Comparison of ENCODE assay signal across 9 cellular contexts in the genomic region with DNA sequence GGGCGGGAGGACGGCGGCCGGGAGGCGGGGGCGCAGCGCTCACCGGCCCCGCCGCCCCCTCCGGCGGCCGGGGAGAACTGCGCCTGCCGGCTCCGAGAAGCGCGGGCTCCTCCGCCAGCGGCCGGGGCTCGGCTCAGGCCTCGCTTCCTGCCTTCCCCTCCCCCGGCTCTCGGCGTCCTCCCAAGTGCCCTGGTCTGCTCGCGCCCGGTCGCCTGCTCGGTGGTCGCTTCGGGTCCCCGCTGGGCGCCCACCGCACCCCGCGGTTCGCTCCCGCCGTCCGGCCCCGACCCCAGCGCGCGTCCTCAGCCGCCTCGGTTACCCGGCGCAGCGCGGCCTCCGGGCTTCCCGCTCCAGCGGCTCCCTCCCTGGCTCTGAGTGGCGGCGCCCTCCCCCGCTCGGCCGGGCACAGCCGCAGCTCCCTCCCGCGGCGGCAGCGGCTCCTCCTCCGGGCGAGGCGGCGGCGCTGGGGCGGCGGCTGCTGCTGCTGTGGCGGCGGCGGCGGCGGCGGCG. TPM values are rescaled to one million over a fixed set of nuclear protein-coding genes. Genes with fewer than 3 reads are reported as not detected.
DNase-seq lines count a peak whose midpoint lies in the region; ATAC-seq and TF ChIP-seq lines count a peak whose summit lies in the region.
"Had no signal": no experiment of that assay in that cellular context is flagged by ENCODE, and none has a peak within 500 bp of the region (broad histone marks: within the 10 kb centered on the region; RNA-seq: fewer than 3 reads in every experiment).

No MANE protein-coding gene starts in this region.

- H3K4me2 ChIP-seq in OCI-LY7 (ENCODE audit: low read length) (peak overlapping the region; percentile 49; the same call in 1 of the 2 replicates), neuronal stem cell (ENCODE audit: insufficient read depth, low read length, poor library complexity, severe bottlenecking) (peak overlapping the region; percentile 52)

- no TSS peak for BruUV-seq in OCI-LY7 (replicated peaks; lab: Mats Ljungman, UMichigan)

- no peak overlapping the region for H2AFZ ChIP-seq in OCI-LY7 (ENCODE audit: low read length)
- H2AFZ ChIP-seq in neuronal stem cell (ENCODE audit: low read length) = peak overlapping the region; percentile 61

- H4K20me1 ChIP-seq in OCI-LY7 (ENCODE audit: insufficient read depth, low read length) = no peaks in the 10 kb centered on the region

- intact Hi-C loops in OCI-LY7 (cut with micrococcal nuclease; ENCODE audit: unreplicated experiment) (loop anchor here (2.0 to 10.0 kb wide), 2 partner anchors 106 to 286 kb away; a partner anchor contains a TSS), uterus (cut with DNase I; ENCODE audit: low total_unique reads) (no loop called here)

- CTCF ChIA-PET in OCI-LY7 (lab: Charles Lee; ENCODE audit: unreplicated experiment) = interaction anchor here (1.6 kb wide), 1 partner anchor 9 kb away, joined by 8 read pairs; no protein-coding TSS in a partner anchor

- H3K4me1 ChIP-seq in OCI-LY7 (ENCODE audit: insufficient read depth, low read length, poor library complexity, severe bottlenecking) (peaks cover 36% of the 10 kb centered on the region), neuronal stem cell (ENCODE audit: control insufficient read depth in 2 of 2, insufficient read depth in 1 of 2, low read depth in 1 of 2, low read length in 2 of 2) (peaks cover 10 to 13% of the 10 kb centered on the region in 2 donors), uterus (peaks cover 12 to 16% of the 10 kb centered on the region in 2 donors)

- peak overlapping the region; percentile 6 for H4K8ac ChIP-seq in neuronal stem cell (ENCODE audit: low read depth, low read length)

- peak overlapping the region; percentile 54 for H3K4ac ChIP-seq in neuronal stem cell (ENCODE audit: low read length)

- peak overlapping the region; percentile 50 for H3K23ac ChIP-seq in neuronal stem cell (ENCODE audit: low read depth, low read length, poor library complexity)

- POLR2A ChIA-PET in OCI-LY7 (lab: Charles Lee) = no interaction called here

- H3K36me3 ChIP-seq in OCI-LY7 (ENCODE audit: insufficient read depth, low read length) (peaks cover 40% of the 10 kb centered on the region), neuronal stem cell (replicated peaks in 1 of 2; ENCODE audit: control insufficient read depth in 2 of 2, insufficient read depth in 2 of 2, low read length in 2 of 2) (peaks cover 27 to 36% of the 10 kb centered on the region in 2 donors), uterus (no peaks in the 10 kb centered on the region)

- H3K9me2 ChIP-seq in OCI-LY7 (ENCODE audit: insufficient read depth, low read length) = no peaks in the 10 kb centered on the region

- peak overlapping the region; percentile 61 for H3K4me3 ChIP-seq in AG10803 (ENCODE audit: low read length)
- H3K4me3 ChIP-seq in OCI-LY7 (ENCODE audit: low read depth, low read length, poor library complexity, severe bottlenecking) = peak overlapping the region; percentile 90
- peak overlapping the region; percentile 85 for H3K4me3 ChIP-seq in fibroblast of the aortic adventitia (ENCODE audit: low read depth, low read length)
- peak overlapping the region; percentile 94 to 97 for H3K4me3 ChIP-seq in neuronal stem cell (ENCODE audit: low read length in 2 of 2)
- peak overlapping the region; percentile 59 to 95 for H3K4me3 ChIP-seq in uterus

- H3K9me3 ChIP-seq in OCI-LY7 (ENCODE audit: low read length) = no peaks in the 10 kb centered on the region
- H3K9me3 ChIP-seq in neuronal stem cell (replicated peaks in 1 of 2; ENCODE audit: control insufficient read depth in 2 of 2, insufficient read depth in 1 of 2, low read depth in 1 of 2, low read length in 2 of 2) = no peaks in the 10 kb centered on the region
- no peaks in the 10 kb centered on the region for H3K9me3 ChIP-seq in uterus

- no peak overlapping the region for H2BK120ac ChIP-seq in neuronal stem cell (ENCODE audit: low read depth, low read length)

- 0 out of 2 replicates have a peak, but pooled peaks have one; percentile 12 for TF ChIP-seq CTCF in AG10803 (conservative IDR thresholded peaks at IDR 0.05; ENCODE audit: low read length)
- no peak for TF ChIP-seq CTCF in OCI-LY7 (conservative IDR thresholded peaks at IDR 0.05; ENCODE audit: low read length)
- TF ChIP-seq CTCF in fibroblast of the aortic adventitia (IDR thresholded peaks at IDR 0.05; ENCODE audit: insufficient read depth, low read length) = peak; percentile 44
- peak in 3 of 4 experiments; percentile 45 to 88 (median 67) for TF ChIP-seq CTCF in uterus (IDR thresholded peaks at IDR 0.05)

- H3K14ac ChIP-seq in neuronal stem cell (ENCODE audit: low read length) = peak overlapping the region; percentile 95

- DNase-seq in AG10803 (ENCODE audit: low read depth) = peak; percentile 66
- peak; percentile 88 for DNase-seq in OCI-LY7 (ENCODE audit: low spot score)
- peak; percentile 77 to 84 for DNase-seq in activated T-cell treated with anti-CD3 and anti-CD28 coated beads, Interleukin-2, amount 50 U/mL, for 48 hours
- peak; percentile 54 for DNase-seq in fibroblast of the aortic adventitia (ENCODE audit: low read depth)
- peak; percentile 76 for DNase-seq in neuronal stem cell (ENCODE audit: low spot score)
- DNase-seq in uterus = peak in 1 of 2 donors; percentile 66

- H3K27me3 ChIP-seq in neuronal stem cell (ENCODE audit: control insufficient read depth in 3 of 3, insufficient read depth in 3 of 3, low read depth in 1 of 3, low read length in 3 of 3) (no peaks in the 10 kb centered on the region), uterus (no peaks in the 10 kb centered on the region)

- peak overlapping the region; percentile 98 for H3K18ac ChIP-seq in neuronal stem cell (ENCODE audit: low read length)

- H3K9ac ChIP-seq in neuronal stem cell (ENCODE audit: low read depth, low read length, poor library complexity) = peak overlapping the region; percentile 94

- H3K79me2 ChIP-seq in OCI-LY7 (ENCODE audit: insufficient read depth, low read depth, low read length) = peaks cover 41% of the 10 kb centered on the region

- no peak overlapping the region for H2AK5ac ChIP-seq in neuronal stem cell (ENCODE audit: low read depth, low read length)

- H3K27ac ChIP-seq in OCI-LY7 (ENCODE audit: low read depth, low read length, poor library complexity, severe bottlenecking) (peak overlapping the region; percentile 86), neuronal stem cell (replicated peaks; ENCODE audit: low read length) (peak overlapping the region; percentile 91), uterus (peak overlapping the region; percentile 98 to 100)

- peaks cover 12% of the 10 kb centered on the region for H3K79me1 ChIP-seq in neuronal stem cell (ENCODE audit: low read depth, low read length)

- H2BK5ac ChIP-seq in neuronal stem cell (ENCODE audit: low read length) = peak overlapping the region; percentile 98

- no peak overlapping the region for H4K91ac ChIP-seq in neuronal stem cell (ENCODE audit: low read depth, low read length, poor library complexity)

- TF ChIP-seq POLR2A in GM18505 (IDR thresholded peaks at IDR 0.05; ENCODE audit: borderline replicate concordance, extremely low read depth, insufficient read depth, insufficient read length) (peak; percentile 75), uterus (IDR thresholded peaks at IDR 0.05) (peak in 1 of 2 donors; percentile 47)

- no peak overlapping the region for H2BK15ac ChIP-seq in neuronal stem cell (ENCODE audit: low read length)

- H2BK12ac ChIP-seq in neuronal stem cell (ENCODE audit: low read length) = no peak overlapping the region

- no CpG with 5 or more reads among the region's 79 CpGs for WGBS in neuronal stem cell (ENCODE audit: extremely low coverage in 2 of 2, insufficient read length in 2 of 2, insufficient replicate concordance in 1 of 2), 2 donors

- ATAC-seq in GM18505 (IDR thresholded peaks at IDR 0.05; ENCODE audit: unreplicated experiment) (peak; percentile 39), HG03064 (IDR thresholded peaks at IDR 0.05; ENCODE audit: low read depth, unreplicated experiment) (peak; percentile 37)

RNA-seq across cellular contexts. Expression of a gene that starts 0.3 kb away (rescaled TPM):
- 155 and 257 TPM in 2 replicates for total RNA-seq in OCI-LY7 (2014; rRNA removed; shearing (Covaris generic))
- total RNA-seq in OCI-LY7 (2022) (215 and 228 TPM in 2 replicates), fibroblast of the aortic adventitia (ENCODE audit: low replicate concordance) (64.2 and 195 TPM in 2 replicates), uterus (100 to 1,000 TPM in 1 of 4 donors, 10 to 100 TPM in 3; 17.4 to 124 (median 72.9) TPM)
- polyA plus RNA-seq in neuronal stem cell (2013, experiment 1 of 2) = 26.7 TPM
- polyA plus RNA-seq in neuronal stem cell (2013, experiment 2 of 2) = 27.4 TPM

RNA-seq across cellular contexts. Expression of a gene that starts 19.5 kb away (rescaled TPM):
- 57.7 and 66.5 TPM in 2 replicates for total RNA-seq in OCI-LY7 (2014; rRNA removed; shearing (Covaris generic))
- 106 and 107 TPM in 2 replicates for total RNA-seq in OCI-LY7 (2022)
- 36.6 and 108 TPM in 2 replicates for total RNA-seq in fibroblast of the aortic adventitia (ENCODE audit: low replicate concordance)
- polyA plus RNA-seq in neuronal stem cell (2013, experiment 1 of 2) = 45.0 TPM
- polyA plus RNA-seq in neuronal stem cell (2013, experiment 2 of 2) = 44.5 TPM
- total RNA-seq in uterus = 10 to 100 TPM in 3 of 4 donors, 1 to 10 TPM in 1; 4.6 to 98.4 (median 36.2) TPM

RNA-seq across cellular contexts. Expression of a gene that starts 32.4 kb away (rescaled TPM):
- total RNA-seq in OCI-LY7 (2014; rRNA removed; shearing (Covaris generic)) = 16.0 and 21.3 TPM in 2 replicates
- total RNA-seq in OCI-LY7 (2022) = 21.9 and 25.9 TPM in 2 replicates
- 23.0 and 29.4 TPM in 2 replicates for total RNA-seq in fibroblast of the aortic adventitia (ENCODE audit: low replicate concordance)
- polyA plus RNA-seq in neuronal stem cell (2013, experiment 1 of 2) = 22.0 TPM
- 22.0 TPM for polyA plus RNA-seq in neuronal stem cell (2013, experiment 2 of 2)
- total RNA-seq in uterus = 10 to 100 TPM in 3 of 4 donors, 1 to 10 TPM in 1; 7.4 to 41.8 (median 32.6) TPM

RNA-seq across cellular contexts. Expression of a gene that starts 48.7 kb away (rescaled TPM):
- total RNA-seq in OCI-LY7 (2014; rRNA removed; shearing (Covaris generic)) = 0.44 and 0.57 TPM in 2 replicates
- 0.30 and 1.7 TPM in 2 replicates for total RNA-seq in OCI-LY7 (2022)
- 0.27 TPM in 1 of 2 replicates, not detected in the other for total RNA-seq in fibroblast of the aortic adventitia (ENCODE audit: low replicate concordance)
- 0.13 TPM for polyA plus RNA-seq in neuronal stem cell (2013, experiment 1 of 2)
- 0.07 TPM for polyA plus RNA-seq in neuronal stem cell (2013, experiment 2 of 2)
- total RNA-seq in uterus = 1 to 10 TPM in 2 of 4 donors, under 1 TPM in 1, not detected in 1; 0.14 to 2.3 (median 1.3) TPM
- total RNA-seq: T-helper 1 cell treated with Interleukin-12 subunit alpha and Interleukin-12 subunit beta and Interleukin-4 antibody, amounts not matched to agents 30 ng/mL and 1 ng/mL, for 36 hours had no signal

RNA-seq across cellular contexts. Expression of a gene that starts 48.8 kb away (rescaled TPM):
- total RNA-seq in OCI-LY7 (2014; rRNA removed; shearing (Covaris generic)) = not detected in 2 replicates
- not detected in 2 replicates for total RNA-seq in OCI-LY7 (2022)
- total RNA-seq in fibroblast of the aortic adventitia (ENCODE audit: low replicate concordance) = not detected in 2 replicates
- polyA plus RNA-seq in neuronal stem cell (2013, experiment 1 of 2) = 0.03 TPM
- polyA plus RNA-seq in neuronal stem cell (2013, experiment 2 of 2) = not detected
- 1 to 10 TPM in 1 of 4 donors, not detected in 3; 8.4 TPM for total RNA-seq in uterus
- total RNA-seq: T-helper 1 cell treated with Interleukin-12 subunit alpha and Interleukin-12 subunit beta and Interleukin-4 antibody, amounts not matched to agents 30 ng/mL and 1 ng/mL, for 36 hours had no signal
